22 cellular contexts compared by ENCODE assay signal in genomic region chr12:253116-253831, GRCh38. TPM values are rescaled to one million over a fixed set of nuclear protein-coding genes. Genes with fewer than 3 reads are reported as not detected.
"Had no signal": no experiment of that assay in that cellular context is flagged by ENCODE, and none has a peak within 500 bp of the region (broad histone marks: within the 10 kb centered on the region; RNA-seq: fewer than 3 reads in every experiment).

No MANE protein-coding gene starts in this region.

- H3K4me3 Mint-ChIP-seq: activated T-helper 1 cell treated with anti-CD3 and anti-CD28 coated beads, Interleukin-12 subunit alpha, Interleukin-12 subunit beta, Interleukin-2, Interleukin-4 antibody, amounts not matched to agents 30 ng/mL and 10 ng/mL and 1 ng/mL, durations not matched to agents 14 hours and 24 hours and 36 hours; dendritic cell treated with granulocyte-macrophage colony-stimulating factor and Interleukin-4, amounts not matched to agents 40 ng/mL and 50 ng/mL, for 4 days; mesothelial cell of epicardium; natural killer cell treated with Interleukin-12 subunit alpha and Interleukin-12 subunit beta and Interleukin-15 and Interleukin-18, amount 100 ng/mL, for 72 hours; stimulated activated memory B cell treated with anti-CD40 and anti-IgM and Interleukin-4, amounts not matched to agents 10 μg/mL and 1 μg/mL and 100 μg/mL, for 72 hours had no signal

- H3K4me1 Mint-ChIP-seq: stimulated activated memory B cell treated with anti-CD40 and anti-IgM and Interleukin-4, amounts not matched to agents 10 μg/mL and 1 μg/mL and 100 μg/mL, for 72 hours had no signal

- H3K27ac ChIP-seq: adrenal gland, lower lobe of right lung, thoracic aorta, upper lobe of left lung had no signal

- H3K36me3 Mint-ChIP-seq: activated naive CD4-positive, alpha-beta T cell treated with anti-CD3 and anti-CD28 coated beads, Interleukin-2, amount 50 U/mL, for 72 hours; mesothelial cell of epicardium; natural killer cell treated with Interleukin-12 subunit alpha and Interleukin-12 subunit beta and Interleukin-15 and Interleukin-18, amount 100 ng/mL, for 72 hours; stimulated activated memory B cell treated with anti-CD40 and anti-IgM and Interleukin-4, amounts not matched to agents 10 μg/mL and 1 μg/mL and 100 μg/mL, for 72 hours had no signal

- H3K36me3 ChIP-seq: adrenal gland, lower lobe of right lung, thoracic aorta, upper lobe of left lung had no signal

- DNase-seq: activated CD4-positive, alpha-beta T cell treated with anti-CD3 and anti-CD28 coated beads, Interleukin-2, amount 50 U/mL, for 4 hours; activated gamma-delta T cell treated with Interleukin-2 at 50 U/mL for 16 hours; activated T-cell treated with anti-CD3 and anti-CD28 coated beads for 4 hours; adrenal gland; effector memory CD4-positive, alpha-beta T cell; foreskin fibroblast; glutamatergic neuron; hippocampal formation; lower lobe of right lung; occipital lobe; stimulated activated CD4-positive, alpha-beta T cell treated with anti-CD3 and anti-CD28 coated beads, Interleukin-4, amount 100 ng/mL, for 4 hours; upper lobe of left lung had no signal

- H3K9me3 Mint-ChIP-seq: activated T-helper 1 cell treated with anti-CD3 and anti-CD28 coated beads, Interleukin-12 subunit alpha, Interleukin-12 subunit beta, Interleukin-2, Interleukin-4 antibody, amounts not matched to agents 30 ng/mL and 10 ng/mL and 1 ng/mL, durations not matched to agents 14 hours and 24 hours and 36 hours; natural killer cell treated with Interleukin-12 subunit alpha and Interleukin-12 subunit beta and Interleukin-15 and Interleukin-18, amount 100 ng/mL, for 72 hours had no signal

- H3K4me3 ChIP-seq: adrenal gland, lower lobe of right lung, smooth muscle cell, thoracic aorta, upper lobe of left lung had no signal

- H3K27me3 ChIP-seq: upper lobe of left lung had no signal

- H3K27ac Mint-ChIP-seq: activated naive CD4-positive, alpha-beta T cell treated with anti-CD3 and anti-CD28 coated beads, Interleukin-2, amount 50 U/mL, for 72 hours; activated T-helper 1 cell treated with anti-CD3 and anti-CD28 coated beads, Interleukin-12 subunit alpha, Interleukin-12 subunit beta, Interleukin-2, Interleukin-4 antibody, amounts not matched to agents 30 ng/mL and 10 ng/mL and 1 ng/mL, durations not matched to agents 14 hours and 24 hours and 36 hours; dendritic cell treated with granulocyte-macrophage colony-stimulating factor and Interleukin-4, amounts not matched to agents 40 ng/mL and 50 ng/mL, for 4 days; mesothelial cell of epicardium; natural killer cell treated with Interleukin-12 subunit alpha and Interleukin-12 subunit beta and Interleukin-15 and Interleukin-18, amount 100 ng/mL, for 72 hours; stimulated activated memory B cell treated with anti-CD40 and anti-IgM and Interleukin-4, amounts not matched to agents 10 μg/mL and 1 μg/mL and 100 μg/mL, for 72 hours had no signal

RNA-seq across cellular contexts. Expression of gene SLC6A13, which starts 9.4 kb away (rescaled TPM):
- total RNA-seq: activated naive CD4-positive, alpha-beta T cell treated with anti-CD3 and anti-CD28 coated beads, Interleukin-2, amount 50 U/mL, for 72 hours; pulmonary artery endothelial cell had no signal

RNA-seq across cellular contexts. Expression of gene SLC6A12, which starts 39.3 kb away (rescaled TPM):
- total RNA-seq: activated naive CD4-positive, alpha-beta T cell treated with anti-CD3 and anti-CD28 coated beads, Interleukin-2, amount 50 U/mL, for 72 hours; activated T-helper 1 cell treated with anti-CD3 and anti-CD28 coated beads, Interleukin-12 subunit alpha, Interleukin-12 subunit beta, Interleukin-2, Interleukin-4 antibody, amounts not matched to agents 30 ng/mL and 10 ng/mL and 1 ng/mL, durations not matched to agents 14 hours and 24 hours and 36 hours; pulmonary artery endothelial cell; T-helper 2 cell treated with Interferon-gamma antibody and Interleukin-4, amounts not matched to agents 100 ng/mL and 5 ng/mL, for 36 hours had no signal
- polyA plus RNA-seq: smooth muscle cell had no signal
